1 cellular context compared by ENCODE assay signal in genomic region chr16:130533-131173, GRCh38.
TF ChIP-seq lines count a peak whose summit lies in the region.

No MANE protein-coding gene starts in this region.

TF ChIP-seq in K562, 482 proteins besides CTCF, POLR2A, EP300 and RAD21:
- TF ChIP-seq ZBTB33 (CRISPR knock-in tag; IDR thresholded peaks at IDR 0.05) (peak; percentile 59; the same call in 1 of the 2 replicates), SFPQ (IDR thresholded peaks at IDR 0.05; ENCODE audit: low read depth, low read length) (no peak), ZNF146 (CRISPR knock-in tag; IDR thresholded peaks at IDR 0.05; ENCODE audit: unreplicated experiment) (peak; percentile 59)
